In genomic region chr15:29611057-29611456, GRCh38 we compare ENCODE assay signal across 25 cellular contexts.
"Had no signal": no experiment of that assay in that cellular context is flagged by ENCODE, and none has a peak within 500 bp of the region (broad histone marks: within the 10 kb centered on the region; RNA-seq: fewer than 3 reads in every experiment).

No MANE protein-coding gene starts in this region.

- H3K9me3 Mint-ChIP-seq: activated CD4-positive, alpha-beta T cell treated with anti-CD3 and anti-CD28 coated beads, Interleukin-2, amount 10 ng/mL, durations not matched to agents 7 days and 5 days; activated naive CD4-positive, alpha-beta T cell treated with anti-CD3 and anti-CD28 coated beads, Interleukin-2, amount 50 U/mL, for 72 hours; dendritic cell treated with granulocyte-macrophage colony-stimulating factor and Interleukin-4, amounts not matched to agents 40 ng/mL and 50 ng/mL, for 4 days; T-helper 2 cell treated with Interferon-gamma antibody and Interleukin-4, amounts not matched to agents 5 μg/mL and 100 μg/mL, for 36 hours had no signal

- H3K4me1 ChIP-seq: foreskin keratinocyte, left ventricle myocardium inferior, parathyroid adenoma, upper lobe of right lung had no signal

- H3K36me3 Mint-ChIP-seq: activated naive CD4-positive, alpha-beta T cell treated with anti-CD3 and anti-CD28 coated beads, Interleukin-2, amount 50 U/mL, for 72 hours; T-cell had no signal

- H3K27me3 Mint-ChIP-seq: activated CD4-positive, alpha-beta T cell treated with anti-CD3 and anti-CD28 coated beads, Interleukin-2, amount 10 ng/mL, durations not matched to agents 7 days and 5 days; dendritic cell treated with granulocyte-macrophage colony-stimulating factor and Interleukin-4, amounts not matched to agents 40 ng/mL and 50 ng/mL, for 4 days had no signal

- ATAC-seq: activated CD8-positive, alpha-beta T cell treated with anti-CD3 and anti-CD28 coated beads, Interleukin-2, amount 10 ng/mL, durations not matched to agents 7 days and 5 days; activated naive CD4-positive, alpha-beta T cell treated with anti-CD3 and anti-CD28 coated beads, Interleukin-2, amount 50 U/mL, for 72 hours; foreskin keratinocyte; right cardiac atrium; stimulated activated naive CD8-positive, alpha-beta T cell treated with anti-CD3 and anti-CD28 coated beads, Interleukin-15, Interleukin-2, amounts not matched to agents 100 U/mL and 50 U/mL, for 24 hours; T-cell; upper lobe of right lung had no signal

- H3K27ac ChIP-seq: foreskin keratinocyte, hepatocyte, left ventricle myocardium inferior, parathyroid adenoma, upper lobe of right lung, VCaP had no signal

- H3K4me3 ChIP-seq: hepatocyte, left ventricle myocardium inferior, upper lobe of right lung had no signal

- H3K4me3 Mint-ChIP-seq: activated CD4-positive, alpha-beta T cell treated with anti-CD3 and anti-CD28 coated beads, Interleukin-2, amount 10 ng/mL, durations not matched to agents 7 days and 5 days; activated CD8-positive, alpha-beta T cell treated with anti-CD3 and anti-CD28 coated beads, Interleukin-2, amount 10 ng/mL, durations not matched to agents 7 days and 5 days; dendritic cell treated with granulocyte-macrophage colony-stimulating factor and Interleukin-4, amounts not matched to agents 40 ng/mL and 50 ng/mL, for 4 days; nephron; T-cell; T-helper 2 cell treated with Interferon-gamma antibody and Interleukin-4, amounts not matched to agents 5 μg/mL and 100 μg/mL, for 36 hours had no signal

- H3K9ac ChIP-seq: parathyroid adenoma had no signal

- DNase-seq: activated CD4-positive, alpha-beta T cell treated with anti-CD3 and anti-CD28 coated beads, Interleukin-2, amount 10 ng/mL, durations not matched to agents 7 days and 5 days; activated CD4-positive, CD25-positive, alpha-beta regulatory T cell treated with anti-CD3 and anti-CD28 coated beads, Interleukin-2, amount 50 U/mL, for 72 hours; activated CD8-positive, alpha-beta T cell treated with anti-CD3 and anti-CD28 coated beads, Interleukin-2, amount 10 ng/mL, durations not matched to agents 7 days and 5 days; activated T-cell treated with anti-CD3 and anti-CD28 coated beads, Interleukin-2, amount 50 U/mL, for 1 hour; aorta; brain microvascular endothelial cell; caudate nucleus; effector CD8-positive, alpha-beta T cell; foreskin keratinocyte; glutamatergic neuron; kidney glomerular epithelial cell; left ventricle myocardium inferior; nucleus accumbens; right cardiac atrium; stimulated activated CD4-positive, alpha-beta T cell treated with anti-CD3 and anti-CD28 coated beads, Interleukin-4, amount 100 ng/mL, for 24 hours; stimulated activated naive CD8-positive, alpha-beta T cell treated with anti-CD3 and anti-CD28 coated beads, Interleukin-15, Interleukin-2, amounts not matched to agents 100 U/mL and 50 U/mL, for 24 hours; T-cell; upper lobe of right lung had no signal

- H3K27ac Mint-ChIP-seq: activated CD4-positive, alpha-beta T cell treated with anti-CD3 and anti-CD28 coated beads, Interleukin-2, amount 10 ng/mL, durations not matched to agents 7 days and 5 days; activated CD8-positive, alpha-beta T cell treated with anti-CD3 and anti-CD28 coated beads, Interleukin-2, amount 10 ng/mL, durations not matched to agents 7 days and 5 days; activated naive CD4-positive, alpha-beta T cell treated with anti-CD3 and anti-CD28 coated beads, Interleukin-2, amount 50 U/mL, for 72 hours; dendritic cell treated with granulocyte-macrophage colony-stimulating factor and Interleukin-4, amounts not matched to agents 40 ng/mL and 50 ng/mL, for 4 days; nephron; T-cell; T-helper 2 cell treated with Interferon-gamma antibody and Interleukin-4, amounts not matched to agents 5 μg/mL and 100 μg/mL, for 36 hours had no signal

- H3K36me3 ChIP-seq: brain microvascular endothelial cell, left ventricle myocardium inferior, upper lobe of right lung had no signal

- H2AFZ ChIP-seq: hepatocyte, parathyroid adenoma had no signal

- H3K9me3 ChIP-seq: left ventricle myocardium inferior, upper lobe of right lung had no signal

- H3K4me1 Mint-ChIP-seq: activated CD4-positive, alpha-beta T cell treated with anti-CD3 and anti-CD28 coated beads, Interleukin-2, amount 10 ng/mL, durations not matched to agents 7 days and 5 days; nephron; T-cell had no signal

- H3K27me3 ChIP-seq: brain microvascular endothelial cell, foreskin keratinocyte, hepatocyte had no signal

- H3K79me2 ChIP-seq: hepatocyte, parathyroid adenoma had no signal

- H3K4me2 ChIP-seq: hepatocyte had no signal
